In genomic region chr5:158413125-158413680, GRCh38 we compare ENCODE assay signal across 23 cellular contexts.
"Had no signal": no experiment of that assay in that cellular context is flagged by ENCODE, and none has a peak within 500 bp of the region (broad histone marks: within the 10 kb centered on the region; RNA-seq: fewer than 3 reads in every experiment).

No MANE protein-coding gene starts in this region.

- H3K4me3 ChIP-seq: adrenal gland, breast epithelium, gastroesophageal sphincter, pancreas, stomach had no signal

- H3K4me3 Mint-ChIP-seq: activated CD4-positive, alpha-beta T cell treated with anti-CD3 and anti-CD28 coated beads, Interleukin-2, amount 10 ng/mL, durations not matched to agents 24 days and 14 days; activated CD8-positive, alpha-beta T cell treated with anti-CD3 and anti-CD28 coated beads, Interleukin-2, amount 10 ng/mL, durations not matched to agents 7 days and 5 days; activated naive CD4-positive, alpha-beta T cell treated with anti-CD3 and anti-CD28 coated beads, Interleukin-2, amount 50 U/mL, for 24 hours; activated T-cell treated with anti-CD3 and anti-CD28 coated beads, Interleukin-2, amount 50 U/mL, for 4 hours; immature natural killer cell; natural killer cell had no signal

- H3K36me3 ChIP-seq: adrenal gland, breast epithelium, gastroesophageal sphincter, pancreas, stomach had no signal

- ATAC-seq: activated CD8-positive, alpha-beta T cell treated with anti-CD3 and anti-CD28 coated beads, Interleukin-2, amount 10 ng/mL, durations not matched to agents 7 days and 5 days; activated T-cell treated with anti-CD3 and anti-CD28 coated beads, Interleukin-2, amount 50 U/mL, for 4 hours; esophagus mucosa; gastroesophageal sphincter; left ventricle myocardium superior; natural killer cell had no signal

- H3K27ac ChIP-seq: adrenal gland, breast epithelium, pancreas, stomach had no signal

- H3K36me3 Mint-ChIP-seq: activated naive CD4-positive, alpha-beta T cell treated with anti-CD3 and anti-CD28 coated beads, Interleukin-2, amount 50 U/mL, for 24 hours; immature natural killer cell; natural killer cell had no signal

- H3K9me3 Mint-ChIP-seq: activated naive CD4-positive, alpha-beta T cell treated with anti-CD3 and anti-CD28 coated beads, Interleukin-2, amount 50 U/mL, for 24 hours; activated T-cell treated with anti-CD3 and anti-CD28 coated beads, Interleukin-2, amount 50 U/mL, for 4 hours had no signal

- H3K4me1 Mint-ChIP-seq: activated CD4-positive, alpha-beta T cell treated with anti-CD3 and anti-CD28 coated beads, Interleukin-2, amount 10 ng/mL, durations not matched to agents 24 days and 14 days; activated naive CD4-positive, alpha-beta T cell treated with anti-CD3 and anti-CD28 coated beads, Interleukin-2, amount 50 U/mL, for 24 hours; natural killer cell had no signal

- H3K27ac Mint-ChIP-seq: activated CD4-positive, alpha-beta T cell treated with anti-CD3 and anti-CD28 coated beads, Interleukin-2, amount 10 ng/mL, durations not matched to agents 24 days and 14 days; activated CD8-positive, alpha-beta T cell treated with anti-CD3 and anti-CD28 coated beads, Interleukin-2, amount 10 ng/mL, durations not matched to agents 7 days and 5 days; activated naive CD4-positive, alpha-beta T cell treated with anti-CD3 and anti-CD28 coated beads, Interleukin-2, amount 50 U/mL, for 24 hours; immature natural killer cell; natural killer cell had no signal

- H3K4me1 ChIP-seq: breast epithelium, pancreas, stomach had no signal

- DNase-seq: activated CD4-positive, alpha-beta T cell treated with anti-CD3 and anti-CD28 coated beads, Interleukin-2, amount 10 ng/mL, durations not matched to agents 24 days and 14 days; activated CD8-positive, alpha-beta T cell treated with anti-CD3 and anti-CD28 coated beads, Interleukin-2, amount 10 ng/mL, durations not matched to agents 7 days and 5 days; activated effector memory CD4-positive, alpha-beta T cell treated with anti-CD3 and anti-CD28 coated beads, Interleukin-2, amount 50 U/mL, for 16 hours; activated T-cell treated with anti-CD3 and anti-CD28 coated beads, Interleukin-2, amount 50 U/mL, for 4 hours; adrenal gland; cerebellar nuclear complex; cortex of kidney; effector CD8-positive, alpha-beta T cell; immature natural killer cell; kidney glomerular epithelial cell; left ventricle myocardium superior; mesendoderm; natural killer cell; pancreas; stimulated activated CD4-positive, alpha-beta T cell treated with anti-CD3 and anti-CD28 coated beads, Interleukin-2, amount 100 ng/mL, for 24 hours; stomach; T-helper 1 cell; T-helper 9 cell; trophoblast cell had no signal

- H3K27me3 Mint-ChIP-seq: activated naive CD4-positive, alpha-beta T cell treated with anti-CD3 and anti-CD28 coated beads, Interleukin-2, amount 50 U/mL, for 24 hours had no signal

- H3K27me3 ChIP-seq: adrenal gland, breast epithelium, gastroesophageal sphincter, pancreas, stomach had no signal

- H3K9me3 ChIP-seq: adrenal gland, breast epithelium, gastroesophageal sphincter, pancreas, stomach had no signal
